ENCODE assay signal across 21 cellular contexts in genomic region chr21:39519835-39520234, GRCh38.
"Had no signal": no experiment of that assay in that cellular context is flagged by ENCODE, and none has a peak within 500 bp of the region (broad histone marks: within the 10 kb centered on the region; RNA-seq: fewer than 3 reads in every experiment).

No MANE protein-coding gene starts in this region.

- H3K4me3 ChIP-seq: coronary artery, esophagus muscularis mucosa, left lung, neural progenitor cell, spleen had no signal

- ATAC-seq: left lung; naive thymus-derived CD8-positive, alpha-beta T cell had no signal

- DNase-seq: activated CD4-positive, alpha-beta memory T cell treated with anti-CD3 and anti-CD28 coated beads for 36 hours; activated CD4-positive, alpha-beta T cell treated with anti-CD3 and anti-CD28 coated beads for 48 hours; activated CD4-positive, CD25-positive, alpha-beta regulatory T cell; activated naive CD4-positive, alpha-beta T cell treated with Interleukin-2 at 50 U/mL for 16 hours; activated T-cell treated with anti-CD3 and anti-CD28 coated beads, Interleukin-2, amount 50 U/mL, for 48 hours; amygdala; cerebellar nuclear complex; islet precursor cell; left lung; mammary epithelial cell; naive thymus-derived CD8-positive, alpha-beta T cell; retina; spleen; stimulated activated CD4-positive, alpha-beta T cell treated with anti-CD3 and anti-CD28 coated beads, Interleukin-4, amount 100 ng/mL, for 1 hour; stimulated activated naive CD4-positive, alpha-beta T cell treated with Interleukin-2 at 50 U/mL for 16 hours; T-helper 1 cell had no signal

- H3K27me3 ChIP-seq: esophagus muscularis mucosa, left lung, neural progenitor cell, spleen had no signal

- FAIRE-seq: bronchial epithelial cell, frontal cortex had no signal

- H3K27ac ChIP-seq: coronary artery, esophagus muscularis mucosa, left lung, neural progenitor cell, spleen had no signal

- H3K4me1 ChIP-seq: left lung, neural progenitor cell had no signal

- H3K36me3 ChIP-seq: left lung, neural progenitor cell, spleen had no signal

- H3K9me3 ChIP-seq: esophagus muscularis mucosa, left lung, spleen had no signal
